In genomic region chr6:26205161-26205624, GRCh38 we compare ENCODE assay signal across 8 cellular contexts.
A peak's percentile ranks its signal among the peaks of the same experiment; 100 is the strongest.
DNase-seq lines count a peak whose midpoint lies in the region; ATAC-seq, FAIRE-seq and TF ChIP-seq lines count a peak whose summit lies in the region.

No MANE protein-coding gene starts in this region.

- no peak for FAIRE-seq in A549 (lab: Jason Lieb, UNC)
- FAIRE-seq in endothelial cell of umbilical vein (lab: Jason Lieb, UNC) = peak; percentile 35

- no peak overlapping the region for H3K27ac Mint-ChIP-seq in stimulated activated effector memory CD8-positive, alpha-beta T cell treated with anti-CD3 and anti-CD28 coated beads, Interleukin-12 subunit alpha, Interleukin-12 subunit beta, amount 100 ng/mL, for 72 hours

- H3K9me3 Mint-ChIP-seq in stimulated activated effector memory CD8-positive, alpha-beta T cell treated with anti-CD3 and anti-CD28 coated beads, Interleukin-12 subunit alpha, Interleukin-12 subunit beta, amount 100 ng/mL, for 72 hours = no peaks in the 10 kb centered on the region

- H3K4me3 ChIP-seq in A549 = peak overlapping the region; percentile 81
- H3K4me3 ChIP-seq in endothelial cell of umbilical vein (replicated peaks in 1 of 3; ENCODE audit: insufficient read depth in 1 of 3, low read depth in 1 of 3, low read length in 3 of 3) = peak overlapping the region; percentile 37 to 93 (median 86)

- peak; percentile 55 to 89 for DNase-seq in A549 (ENCODE audit: low read depth in 1 of 2, low spot score in 1 of 2)
- peak; percentile 72 for DNase-seq in NCI-H82 treated with DMSO at 0.1 percent for 48 hours (lab: John Stamatoyannopoulos, UW; ENCODE audit: unreplicated experiment)
- peak; percentile 82 for DNase-seq in activated CD8-positive, alpha-beta memory T cell treated with anti-CD3 and anti-CD28 coated beads for 24 hours
- DNase-seq in endothelial cell of umbilical vein (ENCODE audit: low read depth, low spot score) = peak; percentile 91
- DNase-seq in middle frontal gyrus (ENCODE audit: extremely low spot score, low spot score) = peak; percentile 62
- DNase-seq in stimulated activated effector memory CD8-positive, alpha-beta T cell treated with anti-CD3 and anti-CD28 coated beads, Interleukin-12 subunit alpha, Interleukin-12 subunit beta, amount 100 ng/mL, for 72 hours (ENCODE audit: low spot score in 2 of 2) = peak; percentile 58 to 84

- CTCF ChIA-PET in A549 (lab: Yijun Ruan, JAX) (no interaction called here), endothelial cell of umbilical vein (lab: Charles Lee) (interaction anchor here (0.5 to 4.4 kb wide), 4 partner anchors 11 to 179 kb away, joined by 3 to 30 read pairs (median 5); a partner anchor contains a TSS)

- no peaks in the 10 kb centered on the region for H3K36me3 ChIP-seq in endothelial cell of umbilical vein (ENCODE audit: control insufficient read depth in 2 of 2, extremely low read depth in 1 of 2, insufficient read depth in 2 of 2, low read length in 2 of 2)

- TF ChIP-seq CTCF in A549 (IDR thresholded peaks at IDR 0.05) (no peak), endothelial cell of umbilical vein (IDR thresholded peaks at IDR 0.05; ENCODE audit: extremely low read depth in 1 of 2, insufficient read depth in 1 of 2, low read depth in 1 of 2, low read length in 2 of 2) (no peak)

- WGBS in A549 (ENCODE audit: missing lambda C conversion rate) = 2% methylated on average over 18 of the region's 18 CpGs

- H3K9ac ChIP-seq in endothelial cell of umbilical vein (replicated peaks; ENCODE audit: extremely low read depth, insufficient read depth, low read length) = peak overlapping the region; percentile 96

- H3K79me2 ChIP-seq in endothelial cell of umbilical vein (ENCODE audit: control insufficient read depth, insufficient read depth, low read length) = no peaks in the 10 kb centered on the region

- no peaks in the 10 kb centered on the region for H3K27me3 ChIP-seq in endothelial cell of umbilical vein (ENCODE audit: control insufficient read depth in 2 of 2, insufficient read depth in 2 of 2, low read length in 2 of 2)

- H3K4me1 ChIP-seq in A549 (peaks cover 14% of the 10 kb centered on the region; the same call in 2 of the 3 replicates), endothelial cell of umbilical vein (ENCODE audit: control insufficient read depth, extremely low read depth, insufficient read depth, low read length) (peaks cover 23% of the 10 kb centered on the region)

- no peaks in the 10 kb centered on the region for H4K20me1 ChIP-seq in endothelial cell of umbilical vein (replicated peaks; ENCODE audit: control insufficient read depth, extremely low read depth, insufficient read depth, low read length)

- H3K27ac ChIP-seq in A549 (peak overlapping the region; percentile 88 to 97), endothelial cell of umbilical vein (ENCODE audit: insufficient read depth, low read depth, low read length) (peak overlapping the region; percentile 96)

- POLR2A ChIA-PET in A549 (lab: Yijun Ruan, JAX) (interaction anchor here (0.6 to 2.6 kb wide), 14 partner anchors 17 to 1602 kb away, joined by 3 to 24 read pairs (median 5); a partner anchor contains a TSS), endothelial cell of umbilical vein (lab: Charles Lee) (interaction anchor here (0.6 to 6.5 kb wide), 17 partner anchors 9 to 1685 kb away, joined by 3 to 114 read pairs (median 4); partner anchors contain the start of gene HFE)

- H3K36me3 Mint-ChIP-seq in stimulated activated effector memory CD8-positive, alpha-beta T cell treated with anti-CD3 and anti-CD28 coated beads, Interleukin-12 subunit alpha, Interleukin-12 subunit beta, amount 100 ng/mL, for 72 hours = peaks cover 12% of the 10 kb centered on the region

- peak; percentile 45 for TF ChIP-seq POLR2A in A549 (IDR thresholded peaks at IDR 0.05; ENCODE audit: low read length)
- no peak for TF ChIP-seq POLR2A in endothelial cell of umbilical vein (IDR thresholded peaks at IDR 0.05; ENCODE audit: low read depth, low read length)

- ATAC-seq in A549 (peak; percentile 80 to 81), GM18867 (IDR thresholded peaks at IDR 0.05; ENCODE audit: unreplicated experiment) (peak; percentile 39), HG03521 (IDR thresholded peaks at IDR 0.05; ENCODE audit: unreplicated experiment) (peak; percentile 46)
- ATAC-seq in stimulated activated effector memory CD8-positive, alpha-beta T cell treated with anti-CD3 and anti-CD28 coated beads, Interleukin-12 subunit alpha, Interleukin-12 subunit beta, amount 100 ng/mL, for 72 hours = peak; percentile 72

- peaks cover 21% of the 10 kb centered on the region for H3K4me1 Mint-ChIP-seq in stimulated activated effector memory CD8-positive, alpha-beta T cell treated with anti-CD3 and anti-CD28 coated beads, Interleukin-12 subunit alpha, Interleukin-12 subunit beta, amount 100 ng/mL, for 72 hours

- no peak for TF ChIP-seq RAD21 in A549 (conservative IDR thresholded peaks at IDR 0.05 in 1 of 2, IDR thresholded peaks at IDR 0.05 in 1 of 2)

- H3K9me3 ChIP-seq in A549 = no peaks in the 10 kb centered on the region
- no peaks in the 10 kb centered on the region for H3K9me3 ChIP-seq in endothelial cell of umbilical vein (replicated peaks; ENCODE audit: control insufficient read depth, insufficient read depth, low read length)

- dilution Hi-C loops in endothelial cell of umbilical vein (cut with MboI; ENCODE audit: extremely low pct_ligation_motif_present, low sequenced_read_pairs) = no loop called here

- TF ChIP-seq EP300 in A549 (IDR thresholded peaks at IDR 0.05) = no peak

- no peak overlapping the region for H2AFZ ChIP-seq in endothelial cell of umbilical vein (ENCODE audit: low read depth, low read length)

- no TSS peak for BruUV-seq in endothelial cell of umbilical vein (replicated peaks; lab: Mats Ljungman, UMichigan)

- H3K4me2 ChIP-seq in A549 (peak overlapping the region; percentile 76), endothelial cell of umbilical vein (ENCODE audit: insufficient read depth, low read length) (peak overlapping the region; percentile 93)

- no peak overlapping the region for H3K4me3 Mint-ChIP-seq in stimulated activated effector memory CD8-positive, alpha-beta T cell treated with anti-CD3 and anti-CD28 coated beads, Interleukin-12 subunit alpha, Interleukin-12 subunit beta, amount 100 ng/mL, for 72 hours

- no peaks in the 10 kb centered on the region for H3K9me1 ChIP-seq in endothelial cell of umbilical vein (replicated peaks; ENCODE audit: control insufficient read depth, extremely low read depth, insufficient read depth, low read length)

- intact Hi-C loops in endothelial cell of umbilical vein (cut with micrococcal nuclease) = loop anchor here (2.0 kb wide), 1 partner anchor 928 kb away; a partner anchor contains a TSS

TF ChIP-seq in A549, 52 proteins besides CTCF, POLR2A, EP300 and RAD21 (continues in another document):
- TF ChIP-seq ELK1 (IDR thresholded peaks at IDR 0.05; ENCODE audit: low read depth, low read length) (no peak), PHF8 (IDR thresholded peaks at IDR 0.05; ENCODE audit: borderline replicate concordance, low read depth) (no peak; the same call in 1 of the 2 replicates), HOXA7 (CRISPR knock-in tag; IDR thresholded peaks at IDR 0.05) (peak; percentile 97), CHD2 (IDR thresholded peaks at IDR 0.05; ENCODE audit: low read length, partially characterized antibody) (no peak), MAZ (IDR thresholded peaks at IDR 0.05; ENCODE audit: borderline replicate concordance, low read depth, low read length) (no peak), ATOH8 (CRISPR knock-in tag; IDR thresholded peaks at IDR 0.05; ENCODE audit: low read depth) (peak; percentile 50; the same call in 1 of the 2 replicates)

TF ChIP-seq in endothelial cell of umbilical vein, 7 proteins besides CTCF, POLR2A, EP300 and RAD21:
- peak; percentile 23 for TF ChIP-seq POLR2AphosphoS5 (IDR thresholded peaks at IDR 0.05; ENCODE audit: insufficient read depth, low read depth, low read length)
- TF ChIP-seq JUN (IDR thresholded peaks at IDR 0.05; ENCODE audit: borderline replicate concordance, insufficient read depth, insufficient read length, low read depth) = no peak
- no peak for TF ChIP-seq FOS (IDR thresholded peaks at IDR 0.05; ENCODE audit: borderline replicate concordance, insufficient read depth, low read length)

Comparison
In these comparisons a context has a peak if more than half of its experiments do, and no peak if none do; other contexts are left out.
1. Peak in every context shown above with its lines: DNase-seq, ATAC-seq, H3K4me3 ChIP-seq and H3K27ac ChIP-seq.